1 cellular context compared by ENCODE assay signal in genomic region chr19:58513694-58514563, GRCh38.
A peak's percentile ranks its signal among the peaks of the same experiment; 100 is the strongest.
TF ChIP-seq lines count a peak whose summit lies in the region.

No MANE protein-coding gene starts in this region.

TF ChIP-seq in GM12878, 131 proteins besides CTCF, POLR2A, EP300 and RAD21 (continued from another document):
- TF ChIP-seq E2F4 (IDR thresholded peaks at IDR 0.05; ENCODE audit: low read depth, low read length) (peak; percentile 65), ESRRA (IDR thresholded peaks at IDR 0.05; ENCODE audit: low read length) (peak; percentile 55; the same call in 1 of the 2 replicates), LARP7 (IDR thresholded peaks at IDR 0.05) (peak; percentile 98), ZSCAN29 (IDR thresholded peaks at IDR 0.05) (peak; percentile 79; the same call in 1 of the 2 replicates), SMARCA5 (IDR thresholded peaks at IDR 0.05) (peak; percentile 94), CBX3 (IDR thresholded peaks at IDR 0.05; ENCODE audit: borderline replicate concordance, low read depth) (no peak), HCFC1 (IDR thresholded peaks at IDR 0.05; ENCODE audit: low read length) (0 out of 2 replicates have a peak, but pooled peaks have one; percentile 35), RB1 (IDR thresholded peaks at IDR 0.05; ENCODE audit: borderline replicate concordance) (peak; percentile 98; the same call in 1 of the 2 replicates), GATAD2B (conservative IDR thresholded peaks at IDR 0.05; ENCODE audit: low read depth) (peak; percentile 89), TBL1XR1 (IDR thresholded peaks at IDR 0.05; ENCODE audit: low read depth, low read length) (peak; percentile 34; the same call in 1 of the 2 replicates), BACH1 (IDR thresholded peaks at IDR 0.05; ENCODE audit: borderline replicate concordance) (peak; percentile 89), HSF1 (IDR thresholded peaks at IDR 0.05; ENCODE audit: low read depth, low read length) (no peak), MXI1 (IDR thresholded peaks at IDR 0.05; ENCODE audit: low read depth, low read length) (peak; percentile 87), MYB (IDR thresholded peaks at IDR 0.05; ENCODE audit: borderline replicate concordance, low read depth, low read length) (no peak)
